In the genomic region with DNA sequence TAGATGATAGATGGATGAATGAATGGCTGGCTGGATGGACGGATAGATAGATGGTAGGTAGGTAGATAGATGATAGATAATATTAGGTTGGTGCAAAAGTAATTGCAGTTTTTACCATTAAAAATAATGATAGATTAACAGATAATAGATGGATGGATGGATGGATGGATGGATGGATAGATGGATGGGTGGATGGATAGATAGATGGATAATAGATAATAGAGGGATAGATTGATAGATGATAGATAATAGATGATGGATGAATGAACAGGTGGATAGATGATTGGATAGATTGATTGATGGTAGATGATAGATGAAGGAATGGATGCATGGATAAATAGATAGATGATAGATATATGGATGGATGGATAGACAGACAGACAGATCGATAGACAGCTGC, we compare ENCODE assay signal across 1 cellular context.
TF ChIP-seq lines count a peak whose summit lies in the region.

No MANE protein-coding gene starts in this region.

TF ChIP-seq in GM23338, 12 proteins besides CTCF, POLR2A, EP300 and RAD21 (continued from another document):
- TF ChIP-seq, protein P1, sequence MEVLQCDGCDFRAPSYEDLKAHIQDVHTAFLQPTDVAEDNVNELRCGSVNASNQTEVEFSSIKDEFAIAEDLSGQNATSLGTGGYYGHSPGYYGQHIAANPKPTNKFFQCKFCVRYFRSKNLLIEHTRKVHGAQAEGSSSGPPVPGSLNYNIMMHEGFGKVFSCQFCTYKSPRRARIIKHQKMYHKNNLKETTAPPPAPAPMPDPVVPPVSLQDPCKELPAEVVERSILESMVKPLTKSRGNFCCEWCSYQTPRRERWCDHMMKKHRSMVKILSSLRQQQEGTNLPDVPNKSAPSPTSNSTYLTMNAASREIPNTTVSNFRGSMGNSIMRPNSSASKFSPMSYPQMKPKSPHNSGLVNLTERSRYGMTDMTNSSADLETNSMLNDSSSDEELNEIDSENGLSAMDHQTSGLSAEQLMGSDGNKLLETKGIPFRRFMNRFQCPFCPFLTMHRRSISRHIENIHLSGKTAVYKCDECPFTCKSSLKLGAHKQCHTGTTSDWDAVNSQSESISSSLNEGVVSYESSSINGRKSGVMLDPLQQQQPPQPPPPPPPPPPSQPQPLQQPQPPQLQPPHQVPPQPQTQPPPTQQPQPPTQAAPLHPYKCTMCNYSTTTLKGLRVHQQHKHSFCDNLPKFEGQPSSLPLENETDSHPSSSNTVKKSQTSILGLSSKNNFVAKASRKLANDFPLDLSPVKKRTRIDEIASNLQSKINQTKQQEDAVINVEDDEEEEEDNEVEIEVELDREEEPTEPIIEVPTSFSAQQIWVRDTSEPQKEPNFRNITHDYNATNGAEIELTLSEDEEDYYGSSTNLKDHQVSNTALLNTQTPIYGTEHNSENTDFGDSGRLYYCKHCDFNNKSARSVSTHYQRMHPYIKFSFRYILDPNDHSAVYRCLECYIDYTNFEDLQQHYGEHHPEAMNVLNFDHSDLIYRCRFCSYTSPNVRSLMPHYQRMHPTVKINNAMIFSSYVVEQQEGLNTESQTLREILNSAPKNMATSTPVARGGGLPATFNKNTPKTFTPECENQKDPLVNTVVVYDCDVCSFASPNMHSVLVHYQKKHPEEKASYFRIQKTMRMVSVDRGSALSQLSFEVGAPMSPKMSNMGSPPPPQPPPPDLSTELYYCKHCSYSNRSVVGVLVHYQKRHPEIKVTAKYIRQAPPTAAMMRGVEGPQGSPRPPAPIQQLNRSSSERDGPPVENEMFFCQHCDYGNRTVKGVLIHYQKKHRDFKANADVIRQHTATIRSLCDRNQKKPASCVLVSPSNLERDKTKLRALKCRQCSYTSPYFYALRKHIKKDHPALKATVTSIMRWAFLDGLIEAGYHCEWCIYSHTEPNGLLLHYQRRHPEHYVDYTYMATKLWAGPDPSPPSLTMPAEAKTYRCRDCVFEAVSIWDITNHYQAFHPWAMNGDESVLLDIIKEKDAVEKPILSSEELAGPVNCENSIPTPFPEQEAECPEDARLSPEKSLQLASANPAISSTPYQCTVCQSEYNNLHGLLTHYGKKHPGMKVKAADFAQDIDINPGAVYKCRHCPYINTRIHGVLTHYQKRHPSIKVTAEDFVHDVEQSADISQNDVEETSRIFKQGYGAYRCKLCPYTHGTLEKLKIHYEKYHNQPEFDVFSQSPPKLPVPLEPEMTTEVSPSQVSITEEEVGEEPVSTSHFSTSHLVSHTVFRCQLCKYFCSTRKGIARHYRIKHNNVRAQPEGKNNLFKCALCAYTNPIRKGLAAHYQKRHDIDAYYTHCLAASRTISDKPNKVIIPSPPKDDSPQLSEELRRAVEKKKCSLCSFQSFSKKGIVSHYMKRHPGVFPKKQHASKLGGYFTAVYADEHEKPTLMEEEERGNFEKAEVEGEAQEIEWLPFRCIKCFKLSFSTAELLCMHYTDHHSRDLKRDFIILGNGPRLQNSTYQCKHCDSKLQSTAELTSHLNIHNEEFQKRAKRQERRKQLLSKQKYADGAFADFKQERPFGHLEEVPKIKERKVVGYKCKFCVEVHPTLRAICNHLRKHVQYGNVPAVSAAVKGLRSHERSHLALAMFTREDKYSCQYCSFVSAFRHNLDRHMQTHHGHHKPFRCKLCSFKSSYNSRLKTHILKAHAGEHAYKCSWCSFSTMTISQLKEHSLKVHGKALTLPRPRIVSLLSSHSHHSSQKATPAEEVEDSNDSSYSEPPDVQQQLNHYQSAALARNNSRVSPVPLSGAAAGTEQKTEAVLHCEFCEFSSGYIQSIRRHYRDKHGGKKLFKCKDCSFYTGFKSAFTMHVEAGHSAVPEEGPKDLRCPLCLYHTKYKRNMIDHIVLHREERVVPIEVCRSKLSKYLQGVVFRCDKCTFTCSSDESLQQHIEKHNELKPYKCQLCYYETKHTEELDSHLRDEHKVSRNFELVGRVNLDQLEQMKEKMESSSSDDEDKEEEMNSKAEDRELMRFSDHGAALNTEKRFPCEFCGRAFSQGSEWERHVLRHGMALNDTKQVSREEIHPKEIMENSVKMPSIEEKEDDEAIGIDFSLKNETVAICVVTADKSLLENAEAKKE (CRISPR knock-in tag; IDR thresholded peaks at IDR 0.05) = no peak
- TF ChIP-seq, protein P2, sequence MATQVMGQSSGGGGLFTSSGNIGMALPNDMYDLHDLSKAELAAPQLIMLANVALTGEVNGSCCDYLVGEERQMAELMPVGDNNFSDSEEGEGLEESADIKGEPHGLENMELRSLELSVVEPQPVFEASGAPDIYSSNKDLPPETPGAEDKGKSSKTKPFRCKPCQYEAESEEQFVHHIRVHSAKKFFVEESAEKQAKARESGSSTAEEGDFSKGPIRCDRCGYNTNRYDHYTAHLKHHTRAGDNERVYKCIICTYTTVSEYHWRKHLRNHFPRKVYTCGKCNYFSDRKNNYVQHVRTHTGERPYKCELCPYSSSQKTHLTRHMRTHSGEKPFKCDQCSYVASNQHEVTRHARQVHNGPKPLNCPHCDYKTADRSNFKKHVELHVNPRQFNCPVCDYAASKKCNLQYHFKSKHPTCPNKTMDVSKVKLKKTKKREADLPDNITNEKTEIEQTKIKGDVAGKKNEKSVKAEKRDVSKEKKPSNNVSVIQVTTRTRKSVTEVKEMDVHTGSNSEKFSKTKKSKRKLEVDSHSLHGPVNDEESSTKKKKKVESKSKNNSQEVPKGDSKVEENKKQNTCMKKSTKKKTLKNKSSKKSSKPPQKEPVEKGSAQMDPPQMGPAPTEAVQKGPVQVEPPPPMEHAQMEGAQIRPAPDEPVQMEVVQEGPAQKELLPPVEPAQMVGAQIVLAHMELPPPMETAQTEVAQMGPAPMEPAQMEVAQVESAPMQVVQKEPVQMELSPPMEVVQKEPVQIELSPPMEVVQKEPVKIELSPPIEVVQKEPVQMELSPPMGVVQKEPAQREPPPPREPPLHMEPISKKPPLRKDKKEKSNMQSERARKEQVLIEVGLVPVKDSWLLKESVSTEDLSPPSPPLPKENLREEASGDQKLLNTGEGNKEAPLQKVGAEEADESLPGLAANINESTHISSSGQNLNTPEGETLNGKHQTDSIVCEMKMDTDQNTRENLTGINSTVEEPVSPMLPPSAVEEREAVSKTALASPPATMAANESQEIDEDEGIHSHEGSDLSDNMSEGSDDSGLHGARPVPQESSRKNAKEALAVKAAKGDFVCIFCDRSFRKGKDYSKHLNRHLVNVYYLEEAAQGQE (IDR thresholded peaks at IDR 0.05; ENCODE audit: unreplicated experiment) = no peak
- no peak for TF ChIP-seq NANOG (IDR thresholded peaks at IDR 0.05; ENCODE audit: borderline replicate concordance)
- TF ChIP-seq EZH2 (IDR thresholded peaks at IDR 0.05; ENCODE audit: low read depth, unreplicated experiment) = no peak
- no peak for TF ChIP-seq JUNB (IDR thresholded peaks at IDR 0.05; ENCODE audit: unreplicated experiment)
- no peak for TF ChIP-seq STAT1 (IDR thresholded peaks at IDR 0.05; ENCODE audit: unreplicated experiment)
- TF ChIP-seq, protein P3, sequence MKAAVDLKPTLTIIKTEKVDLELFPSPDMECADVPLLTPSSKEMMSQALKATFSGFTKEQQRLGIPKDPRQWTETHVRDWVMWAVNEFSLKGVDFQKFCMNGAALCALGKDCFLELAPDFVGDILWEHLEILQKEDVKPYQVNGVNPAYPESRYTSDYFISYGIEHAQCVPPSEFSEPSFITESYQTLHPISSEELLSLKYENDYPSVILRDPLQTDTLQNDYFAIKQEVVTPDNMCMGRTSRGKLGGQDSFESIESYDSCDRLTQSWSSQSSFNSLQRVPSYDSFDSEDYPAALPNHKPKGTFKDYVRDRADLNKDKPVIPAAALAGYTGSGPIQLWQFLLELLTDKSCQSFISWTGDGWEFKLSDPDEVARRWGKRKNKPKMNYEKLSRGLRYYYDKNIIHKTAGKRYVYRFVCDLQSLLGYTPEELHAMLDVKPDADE (IDR thresholded peaks at IDR 0.05) = no peak
